34 cellular contexts compared by ENCODE assay signal in the genomic region with DNA sequence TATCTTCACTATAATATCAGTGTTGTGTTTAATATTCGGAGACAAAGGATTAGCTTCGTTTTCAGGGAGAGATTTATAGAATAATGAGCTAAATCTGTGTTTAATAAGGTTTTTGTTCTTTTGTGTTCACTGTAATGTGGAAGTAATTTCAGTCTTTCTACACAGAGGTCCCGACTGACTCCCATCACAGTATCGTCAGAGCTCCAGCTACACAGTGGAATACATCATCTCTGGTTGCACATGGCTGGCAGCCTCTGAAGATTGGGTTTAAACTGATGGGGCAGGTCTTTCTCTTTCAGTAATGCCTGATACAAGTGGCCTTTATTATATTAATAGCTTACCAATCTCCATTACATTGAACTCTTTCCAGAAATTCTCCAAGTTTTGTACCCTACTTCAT.
"Had no signal": no experiment of that assay in that cellular context is flagged by ENCODE, and none has a peak within 500 bp of the region (broad histone marks: within the 10 kb centered on the region; RNA-seq: fewer than 3 reads in every experiment).

No MANE protein-coding gene starts in this region.

- FAIRE-seq: astrocyte, bronchial epithelial cell had no signal

- DNase-seq: activated effector memory CD4-positive, alpha-beta T cell treated with anti-CD3 and anti-CD28 coated beads, Interleukin-2, amount 50 U/mL, for 16 hours; activated effector memory CD4-positive, alpha-beta T cell treated with Interleukin-2 at 50 U/mL for 16 hours; activated gamma-delta T cell; activated gamma-delta T cell treated with Interleukin-2 at 50 U/mL for 16 hours; activated naive CD4-positive, alpha-beta T cell; activated naive CD4-positive, alpha-beta T cell treated with anti-CD3 and anti-CD28 coated beads for 36 hours; activated naive CD4-positive, alpha-beta T cell treated with anti-CD3 and anti-CD28 coated beads, Interleukin-2, amount 10 ng/mL, durations not matched to agents 7 days and 5 days; activated naive CD4-positive, alpha-beta T cell treated with anti-CD3 and anti-CD28 coated beads, Interleukin-2, amount 50 U/mL, for 16 hours; activated naive CD4-positive, alpha-beta T cell treated with Interleukin-2 at 50 U/mL for 16 hours; activated naive CD8-positive, alpha-beta T cell treated with anti-CD3 and anti-CD28 coated beads for 36 hours; activated naive CD8-positive, alpha-beta T cell treated with anti-CD3 and anti-CD28 coated beads, Interleukin-2, amount 10 ng/mL, durations not matched to agents 7 days and 5 days; activated naive CD8-positive, alpha-beta T cell treated with anti-CD3 and anti-CD28 coated beads, Interleukin-2, amount 50 U/mL, for 24 hours; activated T-cell treated with anti-CD3 and anti-CD28 coated beads, Interleukin-2, amount 50 U/mL, for 1 hour; activated T-cell treated with anti-CD3 and anti-CD28 coated beads, Interleukin-2, amount 50 U/mL, for 24 hours; activated T-cell treated with anti-CD3 and anti-CD28 coated beads, Interleukin-2, amount 50 U/mL, for 4 hours; activated T-cell treated with anti-CD3 and anti-CD28 coated beads, Interleukin-2, amount 50 U/mL, for 48 hours; activated T-cell treated with anti-CD3 and anti-CD28 coated beads, Interleukin-2, amount 50 U/mL, for 72 hours; adrenal gland; amniotic stem cell; amygdala; anterior cingulate cortex; aorta; body of pancreas; brain microvascular endothelial cell; caudate nucleus; central memory CD4-positive, alpha-beta T cell; cerebellar nuclear complex had no signal

- H3K4me3 ChIP-seq: adrenal gland, ascending aorta, body of pancreas, breast epithelium, cardiac muscle cell had no signal

- H3K27me3 ChIP-seq: adrenal gland, ascending aorta, body of pancreas, brain microvascular endothelial cell, breast epithelium, cardiac muscle cell had no signal

- H3K27ac ChIP-seq: adrenal gland, ascending aorta, body of pancreas, brain microvascular endothelial cell, breast epithelium, cardiac muscle cell had no signal

- H3K4me1 ChIP-seq: adrenal gland, ascending aorta, body of pancreas, breast epithelium had no signal

- H3K36me3 ChIP-seq: adrenal gland, ascending aorta, brain microvascular endothelial cell, breast epithelium, cardiac muscle cell had no signal

- H3K9me3 ChIP-seq: adrenal gland, ascending aorta, body of pancreas, breast epithelium had no signal

- ATAC-seq: activated naive CD4-positive, alpha-beta T cell treated with anti-CD3 and anti-CD28 coated beads, Interleukin-2, amount 50 U/mL, for 72 hours; activated naive CD8-positive, alpha-beta T cell treated with anti-CD3 and anti-CD28 coated beads, Interleukin-2, amount 50 U/mL, for 24 hours; activated T-cell treated with anti-CD3 and anti-CD28 coated beads, Interleukin-2, amount 50 U/mL, for 4 hours; activated T-cell treated with anti-CD3 and anti-CD28 coated beads, Interleukin-2, amount 50 U/mL, for 72 hours; activated T-helper 17 cell treated with anti-CD3 and anti-CD28 coated beads, Interleukin-2, amount 50 U/mL, for 72 hours; body of pancreas had no signal
